8 cellular contexts compared by ENCODE assay signal in genomic region chr12:69157023-69157655, GRCh38.
A peak's percentile ranks its signal among the peaks of the same experiment; 100 is the strongest.
DNase-seq lines count a peak whose midpoint lies in the region; ATAC-seq and TF ChIP-seq lines count a peak whose summit lies in the region.

No MANE protein-coding gene starts in this region.

- intact Hi-C loops in heart right ventricle (cut with DNase I), result loop anchor here in 3 of 10 donors (2.0 to 10.0 kb wide), 4 partner anchors 98 to 295 kb away; partner anchors contain the start of gene YEATS4 (in 1 of the 3)

- ATAC-seq in activated naive CD8-positive, alpha-beta T cell treated with anti-CD3 and anti-CD28 coated beads, Interleukin-2, amount 10 ng/mL, durations not matched to agents 7 days and 5 days (ENCODE audit: low read depth), result peak; percentile 94
- peak; percentile 61 to 93 (median 84) for ATAC-seq in heart right ventricle

- peak overlapping the region; percentile 66; the same call in 1 of the 2 replicates for H3K4me3 Mint-ChIP-seq in HFFc6
- peak overlapping the region; percentile 45 for H3K4me3 Mint-ChIP-seq in activated naive CD8-positive, alpha-beta T cell treated with anti-CD3 and anti-CD28 coated beads, Interleukin-2, amount 10 ng/mL, durations not matched to agents 7 days and 5 days

- H3K27me3 ChIP-seq in heart right ventricle, result no peaks in the 10 kb centered on the region

- H3K4me1 ChIP-seq in heart right ventricle, result peaks cover 0 to 9% (median 0%) of the 10 kb centered on the region in 9 donors

- POLR2A ChIA-PET in activated naive CD8-positive, alpha-beta T cell treated with anti-CD3 and anti-CD28 coated beads, Interleukin-2, amount 10 ng/mL, durations not matched to agents 7 days and 5 days (lab: Charles Lee), result interaction anchor here (0.6 to 2.0 kb wide), 7 partner anchors 82 to 1884 kb away, joined by 3 to 5 read pairs (median 3); partner anchors contain the start of gene CPSF6

- no peaks in the 10 kb centered on the region; the same call in none of the 2 replicates for H3K27me3 Mint-ChIP-seq in HFFc6 (ENCODE audit: insufficient read depth)
- H3K27me3 Mint-ChIP-seq in activated naive CD8-positive, alpha-beta T cell treated with anti-CD3 and anti-CD28 coated beads, Interleukin-2, amount 10 ng/mL, durations not matched to agents 7 days and 5 days, result peaks cover 3% of the 10 kb centered on the region

- H3K4me3 ChIP-seq in heart right ventricle, result peak overlapping the region in 2 of 10 donors; percentile 12 to 27

- no peaks in the 10 kb centered on the region for H3K36me3 ChIP-seq in heart right ventricle

- peaks cover 20% of the 10 kb centered on the region for H3K4me1 Mint-ChIP-seq in HFFc6 (ENCODE audit: low read depth)
- H3K4me1 Mint-ChIP-seq in activated naive CD8-positive, alpha-beta T cell treated with anti-CD3 and anti-CD28 coated beads, Interleukin-2, amount 10 ng/mL, durations not matched to agents 7 days and 5 days, result peaks cover 29% of the 10 kb centered on the region

- H3K27ac ChIP-seq in heart right ventricle, result no peak overlapping the region

- no peaks in the 10 kb centered on the region for H3K36me3 Mint-ChIP-seq in HFFc6 (ENCODE audit: low read depth)
- peaks cover 2% of the 10 kb centered on the region for H3K36me3 Mint-ChIP-seq in activated naive CD8-positive, alpha-beta T cell treated with anti-CD3 and anti-CD28 coated beads, Interleukin-2, amount 10 ng/mL, durations not matched to agents 7 days and 5 days

- peak; percentile 99 for TF ChIP-seq CTCF in GM12873 (IDR thresholded peaks at IDR 0.05; ENCODE audit: insufficient read depth, low read depth, low read length, missing control alignments)
- peak; percentile 92 for TF ChIP-seq CTCF in HFFc6 (IDR thresholded peaks at IDR 0.05)
- peak; percentile 70 to 99 (median 91) for TF ChIP-seq CTCF in heart right ventricle (IDR thresholded peaks at IDR 0.05)

- H3K27ac Mint-ChIP-seq in HFFc6, result 0 out of 2 replicates have a peak overlapping the region, but pooled peaks have one; percentile 30
- H3K27ac Mint-ChIP-seq in activated naive CD8-positive, alpha-beta T cell treated with anti-CD3 and anti-CD28 coated beads, Interleukin-2, amount 10 ng/mL, durations not matched to agents 7 days and 5 days, result peak overlapping the region; percentile 65

- WGBS in heart right ventricle, 2 donors, result 19 to 20% methylated on average over 13 of the region's 13 CpGs

- no peaks in the 10 kb centered on the region for H3K9me3 ChIP-seq in heart right ventricle

- no peaks in the 10 kb centered on the region for H3K9me3 Mint-ChIP-seq in HFFc6
- no peaks in the 10 kb centered on the region for H3K9me3 Mint-ChIP-seq in activated naive CD8-positive, alpha-beta T cell treated with anti-CD3 and anti-CD28 coated beads, Interleukin-2, amount 10 ng/mL, durations not matched to agents 7 days and 5 days

- DNase-seq in HFFc6, result peak; percentile 81
- peak; percentile 86 for DNase-seq in MV-4-11 (lab: John Stamatoyannopoulos, UW)
- peak; percentile 48 to 59 for DNase-seq in SW 1271 (lab: John Stamatoyannopoulos, UW)
- DNase-seq in activated naive CD8-positive, alpha-beta T cell treated with anti-CD3 and anti-CD28 coated beads, Interleukin-2, amount 10 ng/mL, durations not matched to agents 7 days and 5 days, result peak; percentile 96
- DNase-seq in heart right ventricle, result peak; percentile 79 to 85
- DNase-seq in retina, result peak; percentile 88
- no peak for DNase-seq in NCI-H2081 treated with DMSO at 0.1 percent for 48 hours (lab: John Stamatoyannopoulos, UW)
